ENCODE assay signal across 12 cellular contexts in genomic region chr15:57235865-57236264, GRCh38.
DNase-seq lines count a peak whose midpoint lies in the region; ATAC-seq and TF ChIP-seq lines count a peak whose summit lies in the region.
"Had no signal": no experiment of that assay in that cellular context is flagged by ENCODE, and none has a peak within 500 bp of the region (broad histone marks: within the 10 kb centered on the region; RNA-seq: fewer than 3 reads in every experiment).

No MANE protein-coding gene starts in this region.

- H3K4me3 ChIP-seq in ectodermal cell (ENCODE audit: insufficient read depth, low read depth, low read length) = no peak overlapping the region
- no peak overlapping the region for H3K4me3 ChIP-seq in osteoblast (ENCODE audit: insufficient read depth, low read length)
- H3K4me3 ChIP-seq in coronary artery = no peak overlapping the region
- H3K4me3 ChIP-seq: body of pancreas, PC-9, sigmoid colon had no signal

- peaks cover 2% of the 10 kb centered on the region for H3K79me1 ChIP-seq in H9 (ENCODE audit: insufficient read depth, low read depth, low read length, poor library complexity, severe bottlenecking)

- H3K27me3 Mint-ChIP-seq in H9 (ENCODE audit: low read depth) = no peaks in the 10 kb centered on the region

- H3K14ac ChIP-seq in H9 (ENCODE audit: insufficient read depth, low read length) = no peak overlapping the region

- H3K79me2 ChIP-seq in H9 (ENCODE audit: insufficient read depth, low read length) (0 out of 2 replicates have a peak, but pooled peaks cover 1% of the 10 kb centered on the region), osteoblast (ENCODE audit: insufficient read depth, low read length) (no peaks in the 10 kb centered on the region)

- H2BK15ac ChIP-seq in H9 (ENCODE audit: low read depth, low read length) = no peak overlapping the region

- ATAC-seq in GM18907 (IDR thresholded peaks at IDR 0.05; ENCODE audit: unreplicated experiment) = no peak
- no peak for ATAC-seq in GM18505 (IDR thresholded peaks at IDR 0.05; ENCODE audit: unreplicated experiment)
- ATAC-seq: body of pancreas had no signal

- no peak overlapping the region for H4K8ac ChIP-seq in H9 (replicated peaks; ENCODE audit: insufficient read length, low read depth, low read length)

- H3K4me1 Mint-ChIP-seq in H9 = peaks cover 30 to 33% of the 10 kb centered on the region in 2 experiments

- H4K5ac ChIP-seq in H9 (ENCODE audit: insufficient read length, low read depth, low read length) = no peak overlapping the region

- no peak for TF ChIP-seq CTCF in H9 (conservative IDR thresholded peaks at IDR 0.05)
- TF ChIP-seq CTCF in osteoblast (IDR thresholded peaks at IDR 0.05; ENCODE audit: extremely low read depth, low read depth, low read length) = no peak
- no peak for TF ChIP-seq CTCF in coronary artery (IDR thresholded peaks at IDR 0.05)

- no peak overlapping the region for H2BK12ac ChIP-seq in H9 (ENCODE audit: insufficient read length, low read depth, low read length)

- H2BK20ac ChIP-seq in H9 (ENCODE audit: low read depth, low read length, poor library complexity, severe bottlenecking) = no peak overlapping the region

- H3K27me3 ChIP-seq in H9 (ENCODE audit: insufficient read depth, low read length) (no peaks in the 10 kb centered on the region), ectodermal cell (ENCODE audit: control insufficient read depth, insufficient read depth, low read length, poor library complexity, severe bottlenecking) (no peaks in the 10 kb centered on the region), osteoblast (ENCODE audit: insufficient read depth, low read length) (no peaks in the 10 kb centered on the region)
- H3K27me3 ChIP-seq: body of pancreas, sigmoid colon had no signal

- WGBS in H9 (ENCODE audit: extremely low coverage, insufficient read length, low lambda C conversion rate) = no CpG with 5 or more reads among the region's 3 CpGs
- 66 to 68% methylated on average over 3 of the region's 3 CpGs for WGBS in ectodermal cell, 2 experiments

- H3K9ac ChIP-seq in H9 (ENCODE audit: extremely low read depth, insufficient read length, low read length) = no peak overlapping the region

- H3K36me3 ChIP-seq in ectodermal cell (ENCODE audit: control insufficient read depth, insufficient read depth, low read length) (peaks cover 20% of the 10 kb centered on the region), osteoblast (ENCODE audit: insufficient read depth, low read length) (peaks cover 28% of the 10 kb centered on the region)

- no peak overlapping the region for H2AK5ac ChIP-seq in H9 (ENCODE audit: insufficient read length, low read length)

- TF ChIP-seq POLR2A in GM18505 (IDR thresholded peaks at IDR 0.05; ENCODE audit: borderline replicate concordance, extremely low read depth, insufficient read depth, insufficient read length) = no peak

- H3K23me2 ChIP-seq in H9 (ENCODE audit: insufficient read length, low read depth, low read length, poor library complexity, severe bottlenecking) = no peaks in the 10 kb centered on the region

- H3K4me1 ChIP-seq in H9 (ENCODE audit: insufficient read depth, low read length) (peaks cover 3% of the 10 kb centered on the region; the same call in 1 of the 2 replicates), ectodermal cell (ENCODE audit: control insufficient read depth, insufficient read depth, low read length) (peaks cover 37% of the 10 kb centered on the region), osteoblast (ENCODE audit: insufficient read depth, low read length) (peaks cover 7% of the 10 kb centered on the region)
- H3K4me1 ChIP-seq: sigmoid colon had no signal

- no peak overlapping the region for H3K56ac ChIP-seq in H9 (ENCODE audit: insufficient read length, low read depth, low read length)

- H3K4me2 ChIP-seq in H9 (ENCODE audit: insufficient read depth, insufficient read length, low read length) = no peak overlapping the region
- no peak overlapping the region for H3K4me2 ChIP-seq in osteoblast (ENCODE audit: insufficient read depth, low read length)
- H3K4me2 ChIP-seq: PC-9 had no signal

- H3K27ac Mint-ChIP-seq in H9 = peak overlapping the region; percentile 40 to 59 (median 59); a peak in 4 of 7 replicates

- no peak overlapping the region for H4K91ac ChIP-seq in H9 (ENCODE audit: insufficient read length, low read depth, low read length)

- peak overlapping the region; percentile 4 for H3K18ac ChIP-seq in H9 (ENCODE audit: insufficient read length, low read depth, low read length)

- no peak overlapping the region for H3K4me3 Mint-ChIP-seq in H9

- no peak overlapping the region for H3K23ac ChIP-seq in H9 (ENCODE audit: insufficient read length, low read depth, low read length)

- no peak overlapping the region for H2BK120ac ChIP-seq in H9 (ENCODE audit: low read depth, low read length, poor library complexity, severe bottlenecking)

- H3K4ac ChIP-seq in H9 (ENCODE audit: low read depth, low read length) = no peak overlapping the region; the same call in 1 of the 2 replicates

- H3K9me3 ChIP-seq in H9 (ENCODE audit: control insufficient read depth, low read depth, low read length) (no peaks in the 10 kb centered on the region), ectodermal cell (ENCODE audit: control insufficient read depth, low read length) (no peaks in the 10 kb centered on the region), osteoblast (ENCODE audit: low read depth, low read length) (no peaks in the 10 kb centered on the region)
- H3K9me3 ChIP-seq: body of pancreas, sigmoid colon had no signal

- H2AFZ ChIP-seq in H9 (ENCODE audit: low read length) (no peak overlapping the region), osteoblast (ENCODE audit: low read length) (no peak overlapping the region)
- H2AFZ ChIP-seq: PC-9 had no signal

- H4K20me1 ChIP-seq in H9 (ENCODE audit: control insufficient read depth, insufficient read depth, insufficient read length) (no peaks in the 10 kb centered on the region), osteoblast (ENCODE audit: insufficient read depth, low read length) (no peaks in the 10 kb centered on the region)

- H3K27ac ChIP-seq in H9 (ENCODE audit: insufficient read length, low read depth, low read length) (no peak overlapping the region), ectodermal cell (ENCODE audit: insufficient read depth, low read depth, low read length, poor library complexity, severe bottlenecking) (peak overlapping the region; percentile 77), osteoblast (ENCODE audit: low read depth, low read length) (peak overlapping the region; percentile 27), coronary artery (no peak overlapping the region)
- H3K27ac ChIP-seq: body of pancreas, PC-9, sigmoid colon had no signal

- H2BK5ac ChIP-seq in H9 (ENCODE audit: insufficient read length, low read length) = no peak overlapping the region

- H3T11ph ChIP-seq in H9 (ENCODE audit: low read length) = no peak overlapping the region

- peaks cover 27 to 42% (median 27%) of the 10 kb centered on the region in 3 experiments for H3K36me3 Mint-ChIP-seq in H9 (ENCODE audit: insufficient read depth in 1 of 3, low read depth in 3 of 3)

- DNase-seq in H9 = no peak
- peak; percentile 81 for DNase-seq in NCI-H226
- no peak for DNase-seq in osteoblast (ENCODE audit: insufficient read length, low spot score, missing footprints)
- no peak for DNase-seq in coronary artery (ENCODE audit: low spot score)
- DNase-seq in NOMO-1 treated with DMSO at 0.1 percent for 48 hours (lab: John Stamatoyannopoulos, UW; ENCODE audit: unreplicated experiment) = no peak
- DNase-seq: activated CD4-positive, alpha-beta T cell treated with anti-CD3 and anti-CD28 coated beads, Interleukin-2, amount 50 U/mL, for 4 hours; body of pancreas; PC-9; sigmoid colon had no signal

- H3K9me3 Mint-ChIP-seq in H9 = no peaks in the 10 kb centered on the region

Comparison
In these comparisons a context has a peak if more than half of its experiments do, and no peak if none do; other contexts are left out.
1. H3K27ac ChIP-seq: peak in ectodermal cell (single experiment) and osteoblast (single experiment); none in H9 (single experiment) and coronary artery (0 of 2).